ENCODE assay signal across 6 cellular contexts in genomic region chr15:90280743-90281142, GRCh38. TPM values are rescaled to one million over a fixed set of nuclear protein-coding genes. Genes with fewer than 3 reads are reported as not detected.
"Had no signal": no experiment of that assay in that cellular context is flagged by ENCODE, and none has a peak within 500 bp of the region (broad histone marks: within the 10 kb centered on the region; RNA-seq: fewer than 3 reads in every experiment).

No MANE protein-coding gene starts in this region.

RNA-seq across cellular contexts. Expression of gene TTLL13, which starts 31.4 kb away (rescaled TPM):
- total RNA-seq: PC-3, Peyer's patch, Right ventricle myocardium inferior, Right ventricle myocardium superior, RPMI7951, SJSA1 had no signal
